Comparison of ENCODE assay signal across 12 cellular contexts in genomic region chr15:57235865-57236264, GRCh38.
A peak's percentile ranks its signal among the peaks of the same experiment; 100 is the strongest.
DNase-seq lines count a peak whose midpoint lies in the region; ATAC-seq, FAIRE-seq and TF ChIP-seq lines count a peak whose summit lies in the region.
"Had no signal": no experiment of that assay in that cellular context is flagged by ENCODE, and none has a peak within 500 bp of the region (broad histone marks: within the 10 kb centered on the region; RNA-seq: fewer than 3 reads in every experiment).

No MANE protein-coding gene starts in this region.

- TF ChIP-seq EP300 in HepG2 (IDR thresholded peaks at IDR 0.05; ENCODE audit: low read depth in 2 of 2, low read length in 2 of 2) (no peak), HepG2 (CRISPR knock-in tag; IDR thresholded peaks at IDR 0.05; ENCODE audit: borderline replicate concordance) (no peak)

- no peaks in the 10 kb centered on the region for H3K27me3 Mint-ChIP-seq in activated CD4-positive, alpha-beta T cell treated with anti-CD3 and anti-CD28 coated beads, Interleukin-2, amount 10 ng/mL, durations not matched to agents 7 days and 5 days

- no TSS peak for BruUV-seq in HepG2 (replicated peaks; lab: Mats Ljungman, UMichigan)

- no peaks in the 10 kb centered on the region for H4K20me1 ChIP-seq in HepG2 (ENCODE audit: insufficient read depth, low read length)

- H3K36me3 ChIP-seq in HepG2 (replicated peaks in 1 of 2; ENCODE audit: control insufficient read depth in 1 of 2, insufficient read depth in 2 of 2, low read length in 2 of 2) (peaks cover 12 to 45% of the 10 kb centered on the region in 2 experiments), right lobe of liver (peaks cover 0 to 19% (median 4%) of the 10 kb centered on the region in 4 donors)

- H3K4me3 Mint-ChIP-seq in activated CD4-positive, alpha-beta T cell treated with anti-CD3 and anti-CD28 coated beads, Interleukin-2, amount 10 ng/mL, durations not matched to agents 7 days and 5 days, result no peak overlapping the region

- H2AFZ ChIP-seq in HepG2 (ENCODE audit: low read length), result no peak overlapping the region

- H3K27me3 ChIP-seq in HepG2 (ENCODE audit: control insufficient read depth in 1 of 2, insufficient read depth in 2 of 2, low read length in 2 of 2), result no peaks in the 10 kb centered on the region
- no peaks in the 10 kb centered on the region for H3K27me3 ChIP-seq in right lobe of liver
- H3K27me3 ChIP-seq: dorsolateral prefrontal cortex had no signal

- H3K9me3 ChIP-seq in HepG2 (ENCODE audit: low read length) (no peaks in the 10 kb centered on the region), right lobe of liver (no peaks in the 10 kb centered on the region)

- H3K36me3 Mint-ChIP-seq in activated CD4-positive, alpha-beta T cell treated with anti-CD3 and anti-CD28 coated beads, Interleukin-2, amount 10 ng/mL, durations not matched to agents 7 days and 5 days (ENCODE audit: low read depth), result peaks cover 22% of the 10 kb centered on the region

- intact Hi-C loops in HepG2 (cut with micrococcal nuclease; ENCODE audit: unreplicated experiment) (no loop called here), right lobe of liver (cut with DNase I) (no loop called here)

- no peak overlapping the region for H3K27ac Mint-ChIP-seq in activated CD4-positive, alpha-beta T cell treated with anti-CD3 and anti-CD28 coated beads, Interleukin-2, amount 10 ng/mL, durations not matched to agents 7 days and 5 days

- in situ Hi-C loops in HepG2 (cut with HindIII; ENCODE audit: extremely low pct_ligation_motif_present, low pct_unique_long_range_greater_than_20kb), result no loop called here

- H3K4me3 ChIP-seq in HepG2 (replicated peaks in 1 of 3; ENCODE audit: insufficient read depth in 1 of 3, low read depth in 2 of 3, low read length in 3 of 3) (no peak overlapping the region), right lobe of liver (no peak overlapping the region), fibroblast of villous mesenchyme (ENCODE audit: low read depth, low read length) (no peak overlapping the region)
- H3K4me3 ChIP-seq: dorsolateral prefrontal cortex, lung had no signal

- CTCF ChIA-PET in HepG2 (lab: Yijun Ruan, JAX; ENCODE audit: low intra/inter-chr PET ratio, low total read pairs), result no interaction called here
- CTCF ChIA-PET in activated CD4-positive, alpha-beta T cell treated with anti-CD3 and anti-CD28 coated beads, Interleukin-2, amount 10 ng/mL, durations not matched to agents 7 days and 5 days (lab: Charles Lee), result no interaction called here

- DNase-seq in HepG2 (ENCODE audit: low spot score), result no peak
- DNase-seq in right lobe of liver, result no peak
- peak; percentile 78 for DNase-seq in RPMI7951 (ENCODE audit: low read depth)
- peak; percentile 62 for DNase-seq in fibroblast of villous mesenchyme (ENCODE audit: low read depth)
- no peak for DNase-seq in stimulated activated CD4-positive, alpha-beta T cell treated with anti-CD3 and anti-CD28 coated beads, Interleukin-12 subunit alpha, Interleukin-12 subunit beta, amount 100 ng/mL, for 4 hours
- DNase-seq in NOMO-1 treated with dmso at 0.1 percent for 144 hours (lab: John Stamatoyannopoulos, UW; ENCODE audit: unreplicated experiment), result no peak
- no peak for DNase-seq in activated CD4-positive, alpha-beta T cell treated with anti-CD3 and anti-CD28 coated beads, Interleukin-2, amount 10 ng/mL, durations not matched to agents 7 days and 5 days
- DNase-seq: activated T-cell treated with anti-CD3 and anti-CD28 coated beads for 4 hours, dorsolateral prefrontal cortex, KG1 had no signal

- no peak for TF ChIP-seq POLR2A in HepG2 (IDR thresholded peaks at IDR 0.05; ENCODE audit: insufficient read depth in 1 of 2, low read depth in 2 of 2, low read length in 2 of 2)
- no peak for TF ChIP-seq POLR2A in right lobe of liver (IDR thresholded peaks at IDR 0.05)

- no peaks in the 10 kb centered on the region for H3K79me2 ChIP-seq in HepG2 (ENCODE audit: insufficient read depth, low read length)

- H3K4me2 ChIP-seq in HepG2 (ENCODE audit: low read depth, low read length), result no peak overlapping the region

- no peaks in the 10 kb centered on the region for H3K4me1 Mint-ChIP-seq in activated CD4-positive, alpha-beta T cell treated with anti-CD3 and anti-CD28 coated beads, Interleukin-2, amount 10 ng/mL, durations not matched to agents 7 days and 5 days

- WGBS in HepG2 (ENCODE audit: low lambda C conversion rate), result 92% methylated on average over 3 of the region's 3 CpGs
- 80% methylated on average over 3 of the region's 3 CpGs for WGBS in right lobe of liver (ENCODE audit: insufficient coverage, low coverage, low lambda C conversion rate, missing lambda C conversion rate)

- no peaks in the 10 kb centered on the region for H3K9me3 Mint-ChIP-seq in activated CD4-positive, alpha-beta T cell treated with anti-CD3 and anti-CD28 coated beads, Interleukin-2, amount 10 ng/mL, durations not matched to agents 7 days and 5 days

- no peak for TF ChIP-seq CTCF in HepG2 (CRISPR knock-in tag; IDR thresholded peaks at IDR 0.05)
- TF ChIP-seq CTCF in right lobe of liver (IDR thresholded peaks at IDR 0.05), result no peak
- no peak for TF ChIP-seq CTCF in fibroblast of villous mesenchyme (IDR thresholded peaks at IDR 0.05; ENCODE audit: insufficient read depth, low read depth, low read length)

- H3K27ac ChIP-seq in HepG2 (ENCODE audit: extremely low read length, insufficient read depth, low read length) (no peak overlapping the region), right lobe of liver (no peak overlapping the region)

- TF ChIP-seq RAD21 in HepG2 (CRISPR knock-in tag; IDR thresholded peaks at IDR 0.05), result no peak

- POLR2A ChIA-PET in HepG2 (lab: Yijun Ruan, JAX), result no interaction called here
- POLR2A ChIA-PET in activated CD4-positive, alpha-beta T cell treated with anti-CD3 and anti-CD28 coated beads, Interleukin-2, amount 10 ng/mL, durations not matched to agents 7 days and 5 days (lab: Charles Lee), result interaction anchor here (0.6 kb wide), 1 partner anchor 75 kb away, joined by 6 read pairs; no protein-coding TSS in a partner anchor

- ATAC-seq in HepG2, result no peak
- ATAC-seq in right lobe of liver, result no peak
- no peak for ATAC-seq in GM21390 (IDR thresholded peaks at IDR 0.05; ENCODE audit: unreplicated experiment)

- no peak for FAIRE-seq in HepG2 (lab: Jason Lieb, UNC)

- H3K9ac ChIP-seq in HepG2 (ENCODE audit: insufficient read depth, low read depth, low read length), result no peak overlapping the region

- H3K4me1 ChIP-seq in HepG2 (ENCODE audit: insufficient read depth, low read length) (no peaks in the 10 kb centered on the region), right lobe of liver (peaks cover 0 to 9% (median 2%) of the 10 kb centered on the region in 4 donors)

TF ChIP-seq in HepG2, 621 proteins besides CTCF, POLR2A, EP300 and RAD21:
- TF ChIP-seq ZNF720 (CRISPR knock-in tag; IDR thresholded peaks at IDR 0.05), result no peak
- peak; percentile 5; the same call in 1 of the 2 replicates for TF ChIP-seq RFX1 (IDR thresholded peaks at IDR 0.05)

Comparison
In these comparisons a context has a peak if more than half of its experiments do, and no peak if none do; other contexts are left out.
1. DNase-seq: peak in RPMI7951 (single experiment) and fibroblast of villous mesenchyme (single experiment); none in HepG2 (single experiment), right lobe of liver (0 of 3), stimulated activated CD4-positive, alpha-beta T cell treated with anti-CD3 and anti-CD28 coated beads, Interleukin-12 subunit alpha, Interleukin-12 subunit beta, amount 100 ng/mL, for 4 hours (single experiment), NOMO-1 treated with dmso at 0.1 percent for 144 hours (single experiment) and activated CD4-positive, alpha-beta T cell treated with anti-CD3 and anti-CD28 coated beads, Interleukin-2, amount 10 ng/mL, durations not matched to agents 7 days and 5 days (single experiment).